In the genomic region with DNA sequence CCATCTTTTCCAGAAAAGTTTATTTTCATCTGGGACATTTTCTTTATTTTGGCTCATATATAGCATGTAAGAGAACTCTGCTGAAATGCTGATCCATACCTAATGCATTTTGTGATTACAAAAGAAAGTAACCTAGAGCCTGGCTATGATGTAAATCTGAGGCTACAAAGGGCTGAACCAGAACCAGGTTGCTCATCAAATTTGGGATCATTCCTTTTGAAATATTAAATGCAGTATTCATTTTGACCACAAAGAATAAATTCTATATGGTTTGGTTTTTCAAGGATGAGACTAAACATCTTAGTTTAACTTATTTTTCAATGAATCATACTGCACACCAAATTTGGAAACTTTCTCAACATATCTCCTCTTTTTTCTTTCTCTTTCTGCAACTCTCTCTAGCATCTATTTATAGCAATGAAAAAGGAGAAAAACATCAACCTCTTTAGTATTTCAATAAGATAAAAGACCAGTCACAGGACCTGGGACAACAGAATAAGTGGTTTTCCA, we compare ENCODE assay signal across 23 cellular contexts.
"Had no signal": no experiment of that assay in that cellular context is flagged by ENCODE, and none has a peak within 500 bp of the region (broad histone marks: within the 10 kb centered on the region; RNA-seq: fewer than 3 reads in every experiment).

No MANE protein-coding gene starts in this region.

- H3K9me3 ChIP-seq: ascending aorta, breast epithelium, left ventricle myocardium inferior, psoas muscle, transverse colon, vagina had no signal

- FAIRE-seq: endothelial cell of umbilical vein, frontal cortex had no signal

- H3K9ac ChIP-seq: neural progenitor cell had no signal

- H3K4me3 ChIP-seq: ascending aorta, breast epithelium, left ventricle myocardium inferior, neural progenitor cell, psoas muscle, transverse colon, vagina had no signal

- ATAC-seq: activated CD8-positive, alpha-beta T cell treated with anti-CD3 and anti-CD28 coated beads, Interleukin-2, amount 10 ng/mL, durations not matched to agents 7 days and 5 days; activated naive CD8-positive, alpha-beta T cell treated with anti-CD3 and anti-CD28 coated beads, Interleukin-2, amount 50 U/mL, for 24 hours; psoas muscle; right cardiac atrium; T-cell had no signal

- H2AFZ ChIP-seq: neural progenitor cell had no signal

- H3K27me3 ChIP-seq: ascending aorta, breast epithelium, neural progenitor cell, transverse colon, vagina had no signal

- H3K27ac ChIP-seq: ascending aorta, breast epithelium, left ventricle myocardium inferior, neural progenitor cell, psoas muscle, transverse colon, vagina had no signal

- H3K4me1 ChIP-seq: ascending aorta, breast epithelium, neural progenitor cell, psoas muscle, vagina had no signal

- H3K4me2 ChIP-seq: neural progenitor cell had no signal

- H3K36me3 ChIP-seq: breast epithelium had no signal

- DNase-seq: activated CD4-positive, alpha-beta T cell treated with anti-CD3 and anti-CD28 coated beads, Interleukin-2, amount 10 ng/mL, durations not matched to agents 24 days and 14 days; activated CD8-positive, alpha-beta T cell treated with anti-CD3 and anti-CD28 coated beads, Interleukin-2, amount 10 ng/mL, durations not matched to agents 7 days and 5 days; activated effector memory CD4-positive, alpha-beta T cell treated with Interleukin-2 at 50 U/mL for 16 hours; activated naive CD4-positive, alpha-beta T cell treated with anti-CD3 and anti-CD28 coated beads, Interleukin-2, amount 10 ng/mL, durations not matched to agents 7 days and 5 days; activated naive CD8-positive, alpha-beta T cell treated with anti-CD3 and anti-CD28 coated beads, Interleukin-2, amount 50 U/mL, for 24 hours; activated T-cell treated with anti-CD3 and anti-CD28 coated beads, Interleukin-2, amount 50 U/mL, for 24 hours; cerebellar nuclear complex; effector memory CD4-positive, alpha-beta T cell; hypothalamus; left ventricle myocardium inferior; mammary epithelial cell; psoas muscle; right cardiac atrium; stimulated activated CD4-positive, alpha-beta T cell treated with anti-CD3 and anti-CD28 coated beads, Interleukin-2, amount 100 ng/mL, for 48 hours; T-cell; T-helper 9 cell; transverse colon had no signal
